8 cellular contexts compared by ENCODE assay signal in genomic region chr17:54891176-54891821, GRCh38. TPM values are rescaled to one million over a fixed set of nuclear protein-coding genes. Genes with fewer than 3 reads are reported as not detected.
A peak's percentile ranks its signal among the peaks of the same experiment; 100 is the strongest.
DNase-seq lines count a peak whose midpoint lies in the region; TF ChIP-seq lines count a peak whose summit lies in the region.

No MANE protein-coding gene starts in this region.

- H3K9ac ChIP-seq in smooth muscle cell (ENCODE audit: low read depth) = no peak overlapping the region

- H3K79me2 ChIP-seq in smooth muscle cell (ENCODE audit: low read depth) = no peaks in the 10 kb centered on the region

- H4K20me1 ChIP-seq in smooth muscle cell (ENCODE audit: low read depth) = no peaks in the 10 kb centered on the region

- no peak for TF ChIP-seq POLR2A in lower leg skin (IDR thresholded peaks at IDR 0.05)

- WGBS in smooth muscle cell (ENCODE audit: low lambda C conversion rate) = 9% methylated on average over 1 of the region's 1 CpG
- 0% methylated on average over 1 of the region's 1 CpG for WGBS in lower leg skin, 2 donors

- no peaks in the 10 kb centered on the region for H3K27me3 ChIP-seq in smooth muscle cell (ENCODE audit: low read depth)

- TF ChIP-seq CTCF in smooth muscle cell (IDR thresholded peaks at IDR 0.05; ENCODE audit: borderline replicate concordance, insufficient read depth, poor library complexity, severe bottlenecking) = peak; percentile 68
- TF ChIP-seq CTCF in lower leg skin (IDR thresholded peaks at IDR 0.05) = no peak

- peak; percentile 5 for DNase-seq in stimulated activated CD4-positive, alpha-beta T cell treated with anti-CD3 and anti-CD28 coated beads, Interleukin-15, amount 100 ng/mL, for 24 hours
- no peak for DNase-seq in stimulated activated CD4-positive, alpha-beta T cell treated with anti-CD3 and anti-CD28 coated beads, Interleukin-12 subunit alpha, Interleukin-12 subunit beta, amount 100 ng/mL, for 4 hours
- peak; percentile 53 for DNase-seq in NCI-H1105 (lab: John Stamatoyannopoulos, UW)
- DNase-seq in T1000 (lab: John Stamatoyannopoulos, UW) = peak; percentile 45
- peak; percentile 70 for DNase-seq in glomerular visceral epithelial cell (ENCODE audit: extremely low spot score)
- no peak for DNase-seq in smooth muscle cell (lab: John Stamatoyannopoulos, UW; ENCODE audit: unreplicated experiment)
- DNase-seq in lower leg skin (ENCODE audit: low spot score in 2 of 2) = no peak
- no peak for DNase-seq in activated effector memory CD4-positive, alpha-beta T cell treated with anti-CD3 and anti-CD28 coated beads, Interleukin-2, amount 50 U/mL, for 16 hours

- H3F3A ChIP-seq in smooth muscle cell (ENCODE audit: low read depth) = no peaks in the 10 kb centered on the region

- intact Hi-C loops in lower leg skin (cut with DNase I; ENCODE audit: low total_unique reads) = no loop called here

- no peaks in the 10 kb centered on the region for H3K36me3 ChIP-seq in smooth muscle cell (ENCODE audit: low read depth)

- no peak overlapping the region for H3K27ac ChIP-seq in smooth muscle cell (ENCODE audit: low read depth)

- H3K9me3 ChIP-seq in smooth muscle cell (replicated peaks; ENCODE audit: low read depth) = no peaks in the 10 kb centered on the region

- H3K4me1 ChIP-seq in smooth muscle cell (ENCODE audit: low read depth) = no peaks in the 10 kb centered on the region

- no peak overlapping the region for H3K4me2 ChIP-seq in smooth muscle cell

- H2AFZ ChIP-seq in smooth muscle cell (ENCODE audit: low read depth) = no peak overlapping the region

- no peak overlapping the region for H3K4me3 ChIP-seq in smooth muscle cell
- no peak overlapping the region for H3K4me3 ChIP-seq in lower leg skin (ENCODE audit: low read depth, poor library complexity, severe bottlenecking)

RNA-seq across cellular contexts. Expression of gene TOM1L1, which starts 9.4 kb away (rescaled TPM):
- total RNA-seq in smooth muscle cell (6.7 and 8.5 TPM in 2 replicates), lower leg skin (10 to 100 TPM; 35.1 to 63.2 (median 42.3) TPM)
- polyA plus RNA-seq in smooth muscle cell = 1.3 and 3.9 TPM in 2 replicates

Comparison
In these comparisons a context has a peak if more than half of its experiments do, and no peak if none do; other contexts are left out.
1. DNase-seq: peak in stimulated activated CD4-positive, alpha-beta T cell treated with anti-CD3 and anti-CD28 coated beads, Interleukin-15, amount 100 ng/mL, for 24 hours (single experiment), NCI-H1105 (single experiment), T1000 (single experiment) and glomerular visceral epithelial cell (single experiment); none in stimulated activated CD4-positive, alpha-beta T cell treated with anti-CD3 and anti-CD28 coated beads, Interleukin-12 subunit alpha, Interleukin-12 subunit beta, amount 100 ng/mL, for 4 hours (single experiment), smooth muscle cell (single experiment), lower leg skin (0 of 2) and activated effector memory CD4-positive, alpha-beta T cell treated with anti-CD3 and anti-CD28 coated beads, Interleukin-2, amount 50 U/mL, for 16 hours (single experiment).